1 cellular context compared by ENCODE assay signal in the genomic region with DNA sequence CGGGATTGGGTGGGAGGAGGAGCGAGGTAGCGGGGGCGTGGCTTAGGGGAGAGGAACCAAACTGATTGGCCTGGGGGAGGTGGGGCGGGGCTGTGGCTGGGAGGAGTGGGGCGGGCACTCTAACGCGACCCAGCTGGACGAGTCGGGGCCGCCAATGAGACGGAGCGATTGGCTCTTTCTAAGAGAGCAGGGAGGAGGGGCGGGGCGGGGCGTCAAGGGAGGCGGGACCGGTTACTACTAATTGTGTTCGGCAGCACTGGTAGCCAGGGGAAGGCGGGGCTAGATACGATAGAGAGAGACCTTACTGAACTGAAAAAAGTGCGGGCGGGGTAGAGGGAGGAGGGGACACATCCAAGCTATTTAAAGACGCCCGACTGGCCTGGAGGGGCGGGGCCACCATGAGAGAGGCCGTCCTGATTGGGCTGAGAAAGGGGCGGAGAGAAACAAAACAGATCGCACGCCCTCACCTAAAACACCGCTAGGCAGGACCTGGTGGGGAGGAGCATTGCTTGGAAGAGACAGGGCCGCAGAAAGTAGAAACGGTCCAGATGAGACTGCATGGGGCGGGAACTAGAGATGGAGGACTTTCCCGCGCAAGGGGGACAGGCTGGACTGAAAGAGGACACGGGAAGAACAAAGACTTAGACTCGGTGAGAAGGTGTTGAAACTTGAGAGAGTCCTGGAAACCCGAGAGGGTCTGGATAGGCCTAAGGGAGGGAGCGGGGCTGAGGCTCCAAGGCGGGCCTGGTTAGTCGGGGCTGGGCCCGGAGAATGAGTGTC.
TF ChIP-seq lines count a peak whose summit lies in the region.

KCNC3 (minus strand) TSS at position 232 of the 780 bp plus-strand sequence. CDS start 295 bp downstream, outside the sequence.

TF ChIP-seq in K562, 482 proteins besides CTCF, POLR2A, EP300 and RAD21 (continued from another document and continues in another):
- TF ChIP-seq, protein P1, sequence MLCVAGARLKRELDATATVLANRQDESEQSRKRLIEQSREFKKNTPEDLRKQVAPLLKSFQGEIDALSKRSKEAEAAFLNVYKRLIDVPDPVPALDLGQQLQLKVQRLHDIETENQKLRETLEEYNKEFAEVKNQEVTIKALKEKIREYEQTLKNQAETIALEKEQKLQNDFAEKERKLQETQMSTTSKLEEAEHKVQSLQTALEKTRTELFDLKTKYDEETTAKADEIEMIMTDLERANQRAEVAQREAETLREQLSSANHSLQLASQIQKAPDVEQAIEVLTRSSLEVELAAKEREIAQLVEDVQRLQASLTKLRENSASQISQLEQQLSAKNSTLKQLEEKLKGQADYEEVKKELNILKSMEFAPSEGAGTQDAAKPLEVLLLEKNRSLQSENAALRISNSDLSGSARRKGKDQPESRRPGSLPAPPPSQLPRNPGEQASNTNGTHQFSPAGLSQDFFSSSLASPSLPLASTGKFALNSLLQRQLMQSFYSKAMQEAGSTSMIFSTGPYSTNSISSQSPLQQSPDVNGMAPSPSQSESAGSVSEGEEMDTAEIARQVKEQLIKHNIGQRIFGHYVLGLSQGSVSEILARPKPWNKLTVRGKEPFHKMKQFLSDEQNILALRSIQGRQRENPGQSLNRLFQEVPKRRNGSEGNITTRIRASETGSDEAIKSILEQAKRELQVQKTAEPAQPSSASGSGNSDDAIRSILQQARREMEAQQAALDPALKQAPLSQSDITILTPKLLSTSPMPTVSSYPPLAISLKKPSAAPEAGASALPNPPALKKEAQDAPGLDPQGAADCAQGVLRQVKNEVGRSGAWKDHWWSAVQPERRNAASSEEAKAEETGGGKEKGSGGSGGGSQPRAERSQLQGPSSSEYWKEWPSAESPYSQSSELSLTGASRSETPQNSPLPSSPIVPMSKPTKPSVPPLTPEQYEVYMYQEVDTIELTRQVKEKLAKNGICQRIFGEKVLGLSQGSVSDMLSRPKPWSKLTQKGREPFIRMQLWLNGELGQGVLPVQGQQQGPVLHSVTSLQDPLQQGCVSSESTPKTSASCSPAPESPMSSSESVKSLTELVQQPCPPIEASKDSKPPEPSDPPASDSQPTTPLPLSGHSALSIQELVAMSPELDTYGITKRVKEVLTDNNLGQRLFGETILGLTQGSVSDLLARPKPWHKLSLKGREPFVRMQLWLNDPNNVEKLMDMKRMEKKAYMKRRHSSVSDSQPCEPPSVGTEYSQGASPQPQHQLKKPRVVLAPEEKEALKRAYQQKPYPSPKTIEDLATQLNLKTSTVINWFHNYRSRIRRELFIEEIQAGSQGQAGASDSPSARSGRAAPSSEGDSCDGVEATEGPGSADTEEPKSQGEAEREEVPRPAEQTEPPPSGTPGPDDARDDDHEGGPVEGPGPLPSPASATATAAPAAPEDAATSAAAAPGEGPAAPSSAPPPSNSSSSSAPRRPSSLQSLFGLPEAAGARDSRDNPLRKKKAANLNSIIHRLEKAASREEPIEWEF (CRISPR knock-in tag; IDR thresholded peaks at IDR 0.05) = no peak
- TF ChIP-seq, protein P2, sequence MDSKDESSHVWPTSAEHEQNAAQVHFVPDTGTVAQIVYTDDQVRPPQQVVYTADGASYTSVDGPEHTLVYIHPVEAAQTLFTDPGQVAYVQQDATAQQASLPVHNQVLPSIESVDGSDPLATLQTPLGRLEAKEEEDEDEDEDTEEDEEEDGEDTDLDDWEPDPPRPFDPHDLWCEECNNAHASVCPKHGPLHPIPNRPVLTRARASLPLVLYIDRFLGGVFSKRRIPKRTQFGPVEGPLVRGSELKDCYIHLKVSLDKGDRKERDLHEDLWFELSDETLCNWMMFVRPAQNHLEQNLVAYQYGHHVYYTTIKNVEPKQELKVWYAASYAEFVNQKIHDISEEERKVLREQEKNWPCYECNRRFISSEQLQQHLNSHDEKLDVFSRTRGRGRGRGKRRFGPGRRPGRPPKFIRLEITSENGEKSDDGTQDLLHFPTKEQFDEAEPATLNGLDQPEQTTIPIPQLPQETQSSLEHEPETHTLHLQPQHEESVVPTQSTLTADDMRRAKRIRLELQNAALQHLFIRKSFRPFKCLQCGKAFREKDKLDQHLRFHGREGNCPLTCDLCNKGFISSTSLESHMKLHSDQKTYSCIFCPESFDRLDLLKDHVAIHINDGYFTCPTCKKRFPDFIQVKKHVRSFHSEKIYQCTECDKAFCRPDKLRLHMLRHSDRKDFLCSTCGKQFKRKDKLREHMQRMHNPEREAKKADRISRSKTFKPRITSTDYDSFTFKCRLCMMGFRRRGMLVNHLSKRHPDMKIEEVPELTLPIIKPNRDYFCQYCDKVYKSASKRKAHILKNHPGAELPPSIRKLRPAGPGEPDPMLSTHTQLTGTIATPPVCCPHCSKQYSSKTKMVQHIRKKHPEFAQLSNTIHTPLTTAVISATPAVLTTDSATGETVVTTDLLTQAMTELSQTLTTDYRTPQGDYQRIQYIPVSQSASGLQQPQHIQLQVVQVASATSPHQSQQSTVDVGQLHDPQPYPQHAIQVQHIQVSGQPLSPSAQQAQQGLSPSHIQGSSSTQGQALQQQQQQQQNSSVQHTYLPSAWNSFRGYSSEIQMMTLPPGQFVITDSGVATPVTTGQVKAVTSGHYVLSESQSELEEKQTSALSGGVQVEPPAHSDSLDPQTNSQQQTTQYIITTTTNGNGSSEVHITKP (IDR thresholded peaks at IDR 0.05; ENCODE audit: partially characterized antibody) = peak; percentile 35
- TF ChIP-seq SIX5 (IDR thresholded peaks at IDR 0.05; ENCODE audit: borderline replicate concordance in 1 of 2, insufficient read depth in 1 of 2, low read depth in 1 of 2, low read length in 2 of 2) (no peak), NFIC (IDR thresholded peaks at IDR 0.05) (peak; percentile 23; the same call in 1 of the 2 replicates), ZNF143 (CRISPR knock-in tag; IDR thresholded peaks at IDR 0.05) (no peak), NBN (IDR thresholded peaks at IDR 0.05; ENCODE audit: low read depth) (peak; percentile 50; the same call in 1 of the 2 replicates), SRF (CRISPR knock-in tag; IDR thresholded peaks at IDR 0.05) (peak in 1 of 2 experiments; percentile 20; a peak in 2 of 4 replicates), HDGF (IDR thresholded peaks at IDR 0.05) (no peak), MCM3 (IDR thresholded peaks at IDR 0.05) (no peak), L3MBTL2 (IDR thresholded peaks at IDR 0.05) (peak; percentile 64; the same call in 1 of the 2 replicates), GTF2A2 (tag; IDR thresholded peaks at IDR 0.05) (no peak), KDM5B (IDR thresholded peaks at IDR 0.05; ENCODE audit: insufficient replicate concordance, low read depth, low read length) (peak; percentile 80), MEIS2 (IDR thresholded peaks at IDR 0.05; ENCODE audit: partially characterized antibody) (peak; percentile 3), ZBED1 (IDR thresholded peaks at IDR 0.05) (peak; percentile 88; the same call in 1 of the 2 replicates), BRD9 (IDR thresholded peaks at IDR 0.05; ENCODE audit: low read depth, partially characterized antibody) (peak; percentile 74), RNF2 (IDR thresholded peaks at IDR 0.05) (0 out of 2 replicates have a peak, but pooled peaks have one; percentile 38), JUN (IDR thresholded peaks at IDR 0.05; ENCODE audit: borderline replicate concordance, low read depth, low read length) (no peak), JUN (CRISPR knock-in tag; IDR thresholded peaks at IDR 0.05; ENCODE audit: borderline replicate concordance) (0 out of 2 replicates have a peak, but pooled peaks have one; percentile 52), ESRRB (CRISPR knock-in tag; IDR thresholded peaks at IDR 0.05; ENCODE audit: borderline replicate concordance) (0 out of 2 replicates have a peak, but pooled peaks have one; percentile 29), HDAC1 (IDR thresholded peaks at IDR 0.05) (peak in 1 of 2 experiments; percentile 76; a peak in 2 of 4 replicates), LCOR (CRISPR knock-in tag; IDR thresholded peaks at IDR 0.05) (no peak), CBX1 (IDR thresholded peaks at IDR 0.05; ENCODE audit: low read depth) (peak; percentile 91; the same call in 1 of the 2 replicates), ZNF668 (CRISPR knock-in tag; IDR thresholded peaks at IDR 0.05) (0 out of 2 replicates have a peak, but pooled peaks have one; percentile 30)
- TF ChIP-seq, protein P3, sequence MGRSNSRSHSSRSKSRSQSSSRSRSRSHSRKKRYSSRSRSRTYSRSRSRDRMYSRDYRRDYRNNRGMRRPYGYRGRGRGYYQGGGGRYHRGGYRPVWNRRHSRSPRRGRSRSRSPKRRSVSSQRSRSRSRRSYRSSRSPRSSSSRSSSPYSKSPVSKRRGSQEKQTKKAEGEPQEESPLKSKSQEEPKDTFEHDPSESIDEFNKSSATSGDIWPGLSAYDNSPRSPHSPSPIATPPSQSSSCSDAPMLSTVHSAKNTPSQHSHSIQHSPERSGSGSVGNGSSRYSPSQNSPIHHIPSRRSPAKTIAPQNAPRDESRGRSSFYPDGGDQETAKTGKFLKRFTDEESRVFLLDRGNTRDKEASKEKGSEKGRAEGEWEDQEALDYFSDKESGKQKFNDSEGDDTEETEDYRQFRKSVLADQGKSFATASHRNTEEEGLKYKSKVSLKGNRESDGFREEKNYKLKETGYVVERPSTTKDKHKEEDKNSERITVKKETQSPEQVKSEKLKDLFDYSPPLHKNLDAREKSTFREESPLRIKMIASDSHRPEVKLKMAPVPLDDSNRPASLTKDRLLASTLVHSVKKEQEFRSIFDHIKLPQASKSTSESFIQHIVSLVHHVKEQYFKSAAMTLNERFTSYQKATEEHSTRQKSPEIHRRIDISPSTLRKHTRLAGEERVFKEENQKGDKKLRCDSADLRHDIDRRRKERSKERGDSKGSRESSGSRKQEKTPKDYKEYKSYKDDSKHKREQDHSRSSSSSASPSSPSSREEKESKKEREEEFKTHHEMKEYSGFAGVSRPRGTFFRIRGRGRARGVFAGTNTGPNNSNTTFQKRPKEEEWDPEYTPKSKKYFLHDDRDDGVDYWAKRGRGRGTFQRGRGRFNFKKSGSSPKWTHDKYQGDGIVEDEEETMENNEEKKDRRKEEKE (IDR thresholded peaks at IDR 0.05; ENCODE audit: borderline replicate concordance in 1 of 2, control insufficient read depth in 1 of 2, low read depth in 2 of 2, low read length in 1 of 2) = 0 out of 4 replicates have a peak, but pooled peaks of 1 of the 2 experiments have one; percentile 56
- TF ChIP-seq, protein P4, sequence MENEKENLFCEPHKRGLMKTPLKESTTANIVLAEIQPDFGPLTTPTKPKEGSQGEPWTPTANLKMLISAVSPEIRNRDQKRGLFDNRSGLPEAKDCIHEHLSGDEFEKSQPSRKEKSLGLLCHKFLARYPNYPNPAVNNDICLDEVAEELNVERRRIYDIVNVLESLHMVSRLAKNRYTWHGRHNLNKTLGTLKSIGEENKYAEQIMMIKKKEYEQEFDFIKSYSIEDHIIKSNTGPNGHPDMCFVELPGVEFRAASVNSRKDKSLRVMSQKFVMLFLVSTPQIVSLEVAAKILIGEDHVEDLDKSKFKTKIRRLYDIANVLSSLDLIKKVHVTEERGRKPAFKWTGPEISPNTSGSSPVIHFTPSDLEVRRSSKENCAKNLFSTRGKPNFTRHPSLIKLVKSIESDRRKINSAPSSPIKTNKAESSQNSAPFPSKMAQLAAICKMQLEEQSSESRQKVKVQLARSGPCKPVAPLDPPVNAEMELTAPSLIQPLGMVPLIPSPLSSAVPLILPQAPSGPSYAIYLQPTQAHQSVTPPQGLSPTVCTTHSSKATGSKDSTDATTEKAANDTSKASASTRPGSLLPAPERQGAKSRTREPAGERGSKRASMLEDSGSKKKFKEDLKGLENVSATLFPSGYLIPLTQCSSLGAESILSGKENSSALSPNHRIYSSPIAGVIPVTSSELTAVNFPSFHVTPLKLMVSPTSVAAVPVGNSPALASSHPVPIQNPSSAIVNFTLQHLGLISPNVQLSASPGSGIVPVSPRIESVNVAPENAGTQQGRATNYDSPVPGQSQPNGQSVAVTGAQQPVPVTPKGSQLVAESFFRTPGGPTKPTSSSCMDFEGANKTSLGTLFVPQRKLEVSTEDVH (IDR thresholded peaks at IDR 0.05; ENCODE audit: low read depth, partially characterized antibody) = peak; percentile 92
- TF ChIP-seq, protein P5, sequence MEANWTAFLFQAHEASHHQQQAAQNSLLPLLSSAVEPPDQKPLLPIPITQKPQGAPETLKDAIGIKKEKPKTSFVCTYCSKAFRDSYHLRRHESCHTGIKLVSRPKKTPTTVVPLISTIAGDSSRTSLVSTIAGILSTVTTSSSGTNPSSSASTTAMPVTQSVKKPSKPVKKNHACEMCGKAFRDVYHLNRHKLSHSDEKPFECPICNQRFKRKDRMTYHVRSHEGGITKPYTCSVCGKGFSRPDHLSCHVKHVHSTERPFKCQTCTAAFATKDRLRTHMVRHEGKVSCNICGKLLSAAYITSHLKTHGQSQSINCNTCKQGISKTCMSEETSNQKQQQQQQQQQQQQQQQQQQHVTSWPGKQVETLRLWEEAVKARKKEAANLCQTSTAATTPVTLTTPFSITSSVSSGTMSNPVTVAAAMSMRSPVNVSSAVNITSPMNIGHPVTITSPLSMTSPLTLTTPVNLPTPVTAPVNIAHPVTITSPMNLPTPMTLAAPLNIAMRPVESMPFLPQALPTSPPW (CRISPR knock-in tag; IDR thresholded peaks at IDR 0.05) = peak; percentile 94
- TF ChIP-seq, protein P6, sequence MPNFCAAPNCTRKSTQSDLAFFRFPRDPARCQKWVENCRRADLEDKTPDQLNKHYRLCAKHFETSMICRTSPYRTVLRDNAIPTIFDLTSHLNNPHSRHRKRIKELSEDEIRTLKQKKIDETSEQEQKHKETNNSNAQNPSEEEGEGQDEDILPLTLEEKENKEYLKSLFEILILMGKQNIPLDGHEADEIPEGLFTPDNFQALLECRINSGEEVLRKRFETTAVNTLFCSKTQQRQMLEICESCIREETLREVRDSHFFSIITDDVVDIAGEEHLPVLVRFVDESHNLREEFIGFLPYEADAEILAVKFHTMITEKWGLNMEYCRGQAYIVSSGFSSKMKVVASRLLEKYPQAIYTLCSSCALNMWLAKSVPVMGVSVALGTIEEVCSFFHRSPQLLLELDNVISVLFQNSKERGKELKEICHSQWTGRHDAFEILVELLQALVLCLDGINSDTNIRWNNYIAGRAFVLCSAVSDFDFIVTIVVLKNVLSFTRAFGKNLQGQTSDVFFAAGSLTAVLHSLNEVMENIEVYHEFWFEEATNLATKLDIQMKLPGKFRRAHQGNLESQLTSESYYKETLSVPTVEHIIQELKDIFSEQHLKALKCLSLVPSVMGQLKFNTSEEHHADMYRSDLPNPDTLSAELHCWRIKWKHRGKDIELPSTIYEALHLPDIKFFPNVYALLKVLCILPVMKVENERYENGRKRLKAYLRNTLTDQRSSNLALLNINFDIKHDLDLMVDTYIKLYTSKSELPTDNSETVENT (CRISPR knock-in tag; IDR thresholded peaks at IDR 0.05) = peak; percentile 4; the same call in 1 of the 2 replicates
- TF ChIP-seq, protein P7, sequence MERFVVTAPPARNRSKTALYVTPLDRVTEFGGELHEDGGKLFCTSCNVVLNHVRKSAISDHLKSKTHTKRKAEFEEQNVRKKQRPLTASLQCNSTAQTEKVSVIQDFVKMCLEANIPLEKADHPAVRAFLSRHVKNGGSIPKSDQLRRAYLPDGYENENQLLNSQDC (CRISPR knock-in tag; IDR thresholded peaks at IDR 0.05) = peak; percentile 18; the same call in 1 of the 2 replicates
- TF ChIP-seq, protein P8, sequence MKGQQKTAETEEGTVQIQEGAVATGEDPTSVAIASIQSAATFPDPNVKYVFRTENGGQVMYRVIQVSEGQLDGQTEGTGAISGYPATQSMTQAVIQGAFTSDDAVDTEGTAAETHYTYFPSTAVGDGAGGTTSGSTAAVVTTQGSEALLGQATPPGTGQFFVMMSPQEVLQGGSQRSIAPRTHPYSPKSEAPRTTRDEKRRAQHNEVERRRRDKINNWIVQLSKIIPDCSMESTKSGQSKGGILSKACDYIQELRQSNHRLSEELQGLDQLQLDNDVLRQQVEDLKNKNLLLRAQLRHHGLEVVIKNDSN (CRISPR knock-in tag; IDR thresholded peaks at IDR 0.05) = peak; percentile 26; the same call in 1 of the 2 replicates
